Comparison of ENCODE assay signal across 22 cellular contexts in genomic region chr4:3838437-3839380, GRCh38.
"Had no signal": no experiment of that assay in that cellular context is flagged by ENCODE, and none has a peak within 500 bp of the region (broad histone marks: within the 10 kb centered on the region; RNA-seq: fewer than 3 reads in every experiment).

No MANE protein-coding gene starts in this region.

- H3K36me3 ChIP-seq: neutrophil, right atrium auricular region, sigmoid colon, suprapubic skin, thyroid gland had no signal

- H3K27ac ChIP-seq: coronary artery, foreskin keratinocyte, neutrophil, right atrium auricular region, sigmoid colon, skin epidermis, suprapubic skin, thyroid gland had no signal

- H3K9me3 ChIP-seq: neutrophil, right atrium auricular region, sigmoid colon, suprapubic skin, thyroid gland had no signal

- H3K4me3 ChIP-seq: coronary artery, right atrium auricular region, sigmoid colon, skin epidermis, suprapubic skin, thyroid gland had no signal

- H3K9me3 Mint-ChIP-seq: natural killer cell treated with Interleukin-12 subunit alpha and Interleukin-12 subunit beta and Interleukin-15 and Interleukin-18, amount 100 ng/mL, for 72 hours; type B pancreatic cell had no signal

- H3K36me3 Mint-ChIP-seq: mesothelial cell of epicardium; natural killer cell treated with Interleukin-12 subunit alpha and Interleukin-12 subunit beta and Interleukin-15 and Interleukin-18, amount 100 ng/mL, for 72 hours; type B pancreatic cell had no signal

- H3K4me3 Mint-ChIP-seq: endodermal cell; mesothelial cell of epicardium; natural killer cell treated with Interleukin-12 subunit alpha and Interleukin-12 subunit beta and Interleukin-15 and Interleukin-18, amount 100 ng/mL, for 72 hours; type B pancreatic cell had no signal

- H3K27me3 ChIP-seq: foreskin keratinocyte, right atrium auricular region, thyroid gland had no signal

- H3K4me1 ChIP-seq: foreskin keratinocyte, right atrium auricular region, sigmoid colon, suprapubic skin, thyroid gland had no signal

- H3K4me1 Mint-ChIP-seq: mesothelial cell of epicardium had no signal

- H3K27ac Mint-ChIP-seq: endodermal cell; mesothelial cell of epicardium; natural killer cell treated with Interleukin-12 subunit alpha and Interleukin-12 subunit beta and Interleukin-15 and Interleukin-18, amount 100 ng/mL, for 72 hours; type B pancreatic cell had no signal

- ATAC-seq: foreskin keratinocyte, left lobe of liver had no signal

- FAIRE-seq: endothelial cell of umbilical vein, urothelium cell line had no signal

- DNase-seq: effector CD4-positive, alpha-beta T cell; erythroblast; foreskin keratinocyte; head of caudate nucleus; hippocampal formation; sigmoid colon; stimulated activated CD4-positive, alpha-beta T cell treated with anti-CD3 and anti-CD28 coated beads, Interleukin-2, amount 100 ng/mL, for 24 hours; stimulated activated CD4-positive, alpha-beta T cell treated with anti-CD3 and anti-CD28 coated beads, Interleukin-4, amount 100 ng/mL, for 4 hours; stimulated activated naive CD4-positive, alpha-beta T cell treated with Interleukin-2 at 50 U/mL for 16 hours; thyroid gland had no signal
